12 cellular contexts compared by ENCODE assay signal in genomic region chr9:134268308-134268724, GRCh38. TPM values are rescaled to one million over a fixed set of nuclear protein-coding genes. Genes with fewer than 3 reads are reported as not detected.
A peak's percentile ranks its signal among the peaks of the same experiment; 100 is the strongest.
DNase-seq lines count a peak whose midpoint lies in the region; ATAC-seq and TF ChIP-seq lines count a peak whose summit lies in the region.
"Had no signal": no experiment of that assay in that cellular context is flagged by ENCODE, and none has a peak within 500 bp of the region (broad histone marks: within the 10 kb centered on the region; RNA-seq: fewer than 3 reads in every experiment).

No MANE protein-coding gene starts in this region.

- TF ChIP-seq CTCF in Peyer's patch (IDR thresholded peaks at IDR 0.05) (no peak), nephron progenitor cell (IDR thresholded peaks at IDR 0.05) (no peak)

- H3K27me3 ChIP-seq in Peyer's patch = no peaks in the 10 kb centered on the region

- no peaks in the 10 kb centered on the region for H3K9me3 Mint-ChIP-seq in nephron progenitor cell
- H3K9me3 Mint-ChIP-seq: HFFc6 had no signal

- peaks cover 49% of the 10 kb centered on the region for H3K27me3 Mint-ChIP-seq in nephron progenitor cell (ENCODE audit: low read depth, poor library complexity)

- H3K4me3 Mint-ChIP-seq in nephron progenitor cell = peak overlapping the region; percentile 56
- H3K4me3 Mint-ChIP-seq: HFFc6 had no signal

- H3K4me3 ChIP-seq in Peyer's patch = no peak overlapping the region
- H3K4me3 ChIP-seq: adrenal gland had no signal

- peaks cover 0 to 16% (median 9%) of the 10 kb centered on the region in 4 donors for H3K4me1 ChIP-seq in Peyer's patch

- H3K27ac ChIP-seq in Peyer's patch = peak overlapping the region in 1 of 4 donors; percentile 38
- H3K27ac ChIP-seq: adrenal gland, VCaP had no signal

- no peak for TF ChIP-seq POLR2A in Peyer's patch (IDR thresholded peaks at IDR 0.05)

- H3K27ac Mint-ChIP-seq in nephron progenitor cell = peak overlapping the region; percentile 70
- H3K27ac Mint-ChIP-seq: HFFc6 had no signal

- H3K36me3 Mint-ChIP-seq in nephron progenitor cell (ENCODE audit: low read depth) = no peaks in the 10 kb centered on the region

- H3K9me3 ChIP-seq in Peyer's patch = no peaks in the 10 kb centered on the region
- H3K9me3 ChIP-seq: adrenal gland had no signal

- peaks cover 53% of the 10 kb centered on the region for H3K4me1 Mint-ChIP-seq in nephron progenitor cell

- ATAC-seq in GM18517 (IDR thresholded peaks at IDR 0.05; ENCODE audit: unreplicated experiment) = peak; percentile 71
- peak; percentile 66 for ATAC-seq in HG02798 (IDR thresholded peaks at IDR 0.05; ENCODE audit: poor library complexity, unreplicated experiment)
- no peak for ATAC-seq in HG03045 (IDR thresholded peaks at IDR 0.05; ENCODE audit: unreplicated experiment)
- no peak for ATAC-seq in GM21717 (IDR thresholded peaks at IDR 0.05; ENCODE audit: unreplicated experiment)

- H3K36me3 ChIP-seq in Peyer's patch = no peaks in the 10 kb centered on the region
- H3K36me3 ChIP-seq: adrenal gland had no signal

- DNase-seq in Peyer's patch (peak in 2 of 3 donors; percentile 81 to 89), nephron progenitor cell (no peak), SHP77 treated with DMSO at 0.1 percent for 48 hours (lab: John Stamatoyannopoulos, UW) (no peak), HuH-7.5 (ENCODE audit: low spot score) (no peak)
- DNase-seq: HFFc6, NCI-H446 treated with DMSO at 0.1 percent for 48 hours had no signal

RNA-seq across cellular contexts. Expression of gene RXRA, which starts 57.9 kb away (rescaled TPM):
- total RNA-seq in Peyer's patch = 10 to 100 TPM; 54.5 to 83.6 (median 65.4) TPM

Comparison
In these comparisons a context has a peak if more than half of its experiments do, and no peak if none do; other contexts are left out.
1. ATAC-seq: peak in GM18517 (single experiment) and HG02798 (single experiment); none in HG03045 (single experiment) and GM21717 (single experiment).
2. DNase-seq: peak in Peyer's patch (2 of 3); none in nephron progenitor cell (single experiment), SHP77 treated with DMSO at 0.1 percent for 48 hours (single experiment) and HuH-7.5 (single experiment).